ENCODE assay signal across 7 cellular contexts in genomic region chr5:132446621-132447020, GRCh38. TPM values are rescaled to one million over a fixed set of nuclear protein-coding genes. Genes with fewer than 3 reads are reported as not detected.
DNase-seq lines count a peak whose midpoint lies in the region; ATAC-seq, FAIRE-seq and TF ChIP-seq lines count a peak whose summit lies in the region.

No MANE protein-coding gene starts in this region.

- H3K36me3 ChIP-seq in KOPT-K1 (ENCODE audit: insufficient read depth, low read length) (peaks cover 73% of the 10 kb centered on the region), body of pancreas (replicated peaks in 1 of 2; ENCODE audit: insufficient read depth in 1 of 2, low read depth in 2 of 2) (no peaks in the 10 kb centered on the region)

- H3K9me3 ChIP-seq in KOPT-K1 (ENCODE audit: insufficient read depth, low read length, poor library complexity, severe bottlenecking) (no peaks in the 10 kb centered on the region), body of pancreas (no peaks in the 10 kb centered on the region)

- intact Hi-C loops in body of pancreas (cut with DNase I) (no loop called here), left colon (cut with DNase I, micrococcal nuclease) (no loop called here)

- no peaks in the 10 kb centered on the region for H3K27me3 ChIP-seq in body of pancreas

- WGBS in body of pancreas, 2 donors, result 31 to 41% methylated on average over 6 of the region's 6 CpGs

- peak; percentile 74 to 87 (median 84) for DNase-seq in body of pancreas
- peak; percentile 54 to 64 for DNase-seq in left colon
- DNase-seq in substantia nigra (lab: John Stamatoyannopoulos, UW), result peak in 26 of 49 donors; percentile 15 to 82 (median 36)
- DNase-seq in activated CD4-positive, alpha-beta T cell treated with anti-CD3 and anti-CD28 coated beads for 1 hour, result no peak
- DNase-seq in HTR-8/SVneo (ENCODE audit: insufficient read length, low spot score), result no peak

- H3K4me1 ChIP-seq in body of pancreas, result peaks cover 24% of the 10 kb centered on the region

- TF ChIP-seq CTCF in body of pancreas (IDR thresholded peaks at IDR 0.05), result no peak

- TF ChIP-seq POLR2A in body of pancreas (IDR thresholded peaks at IDR 0.05), result no peak

- FAIRE-seq in HTR-8/SVneo (lab: Jason Lieb, UNC), result no peak

- H3K27ac ChIP-seq in KOPT-K1 (ENCODE audit: low read depth, low read length, poor library complexity, severe bottlenecking) (peak overlapping the region; percentile 90), body of pancreas (peak overlapping the region in 3 of 4 donors; percentile 33 to 42 (median 40)), substantia nigra (ENCODE audit: low read depth, low read length, poor library complexity, severe bottlenecking) (no peak overlapping the region)

- ATAC-seq in body of pancreas, result peak; percentile 85
- peak; percentile 60 for ATAC-seq in left colon
- no peak for ATAC-seq in HG02981 (IDR thresholded peaks at IDR 0.05; ENCODE audit: unreplicated experiment)

- H3K4me3 ChIP-seq in body of pancreas, result no peak overlapping the region

RNA-seq across cellular contexts. Expression of gene IRF1, which starts 44.0 kb away (rescaled TPM):
- total RNA-seq in body of pancreas (10 to 100 TPM; 12.2 to 15.5 TPM), left colon (100 to 1,000 TPM in 1 of 2 donors, 10 to 100 TPM in 1; 97.7 to 126 TPM)

Comparison
In these comparisons a context has a peak if more than half of its experiments do, and no peak if none do; other contexts are left out.
1. DNase-seq: peak in body of pancreas (4 of 4), left colon (2 of 2) and substantia nigra (26 of 49); none in activated CD4-positive, alpha-beta T cell treated with anti-CD3 and anti-CD28 coated beads for 1 hour (single experiment) and HTR-8/SVneo (single experiment).
2. RNA of gene IRF1, which starts 44.0 kb away (total RNA-seq): 97.7 to 126 TPM in left colon; 12.2 to 15.5 TPM in body of pancreas; every median in the first group is over 4 times any median in the second.